ENCODE assay signal across 8 cellular contexts in genomic region chr19:3699071-3699740, GRCh38. TPM values are rescaled to one million over a fixed set of nuclear protein-coding genes. Genes with fewer than 3 reads are reported as not detected.
DNase-seq lines count a peak whose midpoint lies in the region; ATAC-seq and TF ChIP-seq lines count a peak whose summit lies in the region.

No MANE protein-coding gene starts in this region.

- H3K27me3 ChIP-seq in GM23248 (replicated peaks; ENCODE audit: insufficient read depth) (no peaks in the 10 kb centered on the region), thoracic aorta (replicated peaks; ENCODE audit: insufficient read depth) (no peaks in the 10 kb centered on the region)

- H3K79me2 ChIP-seq in GM23248 (ENCODE audit: insufficient read depth), result peaks cover 56% of the 10 kb centered on the region

- H3K4me1 Mint-ChIP-seq in T-cell (peaks cover 16 to 32% (median 27%) of the 10 kb centered on the region in 3 donors), mesothelial cell of epicardium (peaks cover 15% of the 10 kb centered on the region)
- H3K4me1 Mint-ChIP-seq in effector memory CD8-positive, alpha-beta T cell (ENCODE audit: low read depth in 2 of 2), result peaks cover 19 to 30% of the 10 kb centered on the region in 2 donors

- ATAC-seq in T-cell (replicated peaks in 1 of 4) (no peak), thoracic aorta (ENCODE audit: insufficient number of reproducible peaks, low FRiP score, low read depth) (peak; percentile 14), HG03469 (IDR thresholded peaks at IDR 0.05; ENCODE audit: unreplicated experiment) (no peak)
- ATAC-seq in effector memory CD8-positive, alpha-beta T cell (replicated peaks), result no peak

- H3K4me1 ChIP-seq in GM23248 (ENCODE audit: insufficient read depth) (0 out of 2 replicates have a peak, but pooled peaks cover 3% of the 10 kb centered on the region), thoracic aorta (ENCODE audit: control insufficient read depth in 1 of 2, low read depth in 2 of 2) (peaks cover 10 to 31% of the 10 kb centered on the region in 2 donors)

- peak overlapping the region; percentile 52 for H3K27ac ChIP-seq in GM23248
- peak overlapping the region; percentile 90 to 93 for H3K27ac ChIP-seq in thoracic aorta

- peak overlapping the region; percentile 55 to 71 for H3K27ac Mint-ChIP-seq in T-cell
- peak overlapping the region in 1 of 2 donors; percentile 90 for H3K27ac Mint-ChIP-seq in effector memory CD8-positive, alpha-beta T cell
- peak overlapping the region; percentile 82 for H3K27ac Mint-ChIP-seq in mesothelial cell of epicardium

- POLR2A ChIA-PET in T-cell (lab: Charles Lee), result interaction anchor here in 1 of 2 donors (0.5 kb wide), 1 partner anchor 9 kb away, joined by 3 read pairs; no protein-coding TSS in a partner anchor

- H3K27me3 Mint-ChIP-seq in T-cell (peaks cover 0 to under 1% of the 10 kb centered on the region in 2 donors), mesothelial cell of epicardium (ENCODE audit: low read depth) (no peaks in the 10 kb centered on the region)
- H3K27me3 Mint-ChIP-seq in effector memory CD8-positive, alpha-beta T cell, result no peaks in the 10 kb centered on the region

- H3K9me3 ChIP-seq in GM23248 (ENCODE audit: low read depth) (no peaks in the 10 kb centered on the region), thoracic aorta (no peaks in the 10 kb centered on the region)

- DNase-seq in AG09319 (ENCODE audit: extremely low read depth, low read depth) (peak; percentile 54), GM23248 (peak; percentile 82), T-cell (peak in 4 of 34 experiments; percentile 24 to 28 (median 26)), mesothelial cell of epicardium (ENCODE audit: low spot score in 2 of 2, unreplicated experiment in 2 of 2) (no peak), thoracic aorta (ENCODE audit: low spot score) (no peak), NCI-H1694 treated with DMSO at 0.1 percent for 48 hours (lab: John Stamatoyannopoulos, UW) (no peak)
- DNase-seq in effector memory CD8-positive, alpha-beta T cell, result no peak

- H2AFZ ChIP-seq in GM23248, result peak overlapping the region; percentile 57

- H3K4me3 ChIP-seq in GM23248 (peak overlapping the region; percentile 83), thoracic aorta (peak overlapping the region; percentile 99)

- CTCF ChIA-PET in T-cell (lab: Charles Lee), result interaction anchor here in 1 of 2 donors (1.1 to 1.5 kb wide), 2 partner anchors 9 to 25 kb away, joined by 3 read pairs; no protein-coding TSS in a partner anchor

- H3K4me3 Mint-ChIP-seq in T-cell, result peak overlapping the region; percentile 86 to 95 (median 87)
- peak overlapping the region; percentile 91 to 95 for H3K4me3 Mint-ChIP-seq in effector memory CD8-positive, alpha-beta T cell
- H3K4me3 Mint-ChIP-seq in mesothelial cell of epicardium, result peak overlapping the region; percentile 83

- H4K20me1 ChIP-seq in GM23248 (ENCODE audit: insufficient read depth), result no peaks in the 10 kb centered on the region

- no peaks in the 10 kb centered on the region for H3K9me3 Mint-ChIP-seq in T-cell
- H3K9me3 Mint-ChIP-seq in effector memory CD8-positive, alpha-beta T cell, result no peaks in the 10 kb centered on the region
- H3K9me3 Mint-ChIP-seq in mesothelial cell of epicardium, result no peaks in the 10 kb centered on the region

- H3K36me3 Mint-ChIP-seq in T-cell (no peaks in the 10 kb centered on the region), mesothelial cell of epicardium (no peaks in the 10 kb centered on the region)
- peaks cover 5% of the 10 kb centered on the region for H3K36me3 Mint-ChIP-seq in effector memory CD8-positive, alpha-beta T cell (ENCODE audit: insufficient read depth)

- in situ Hi-C loops in GM23248 (cut with MboI), result no loop called here

- H3F3A ChIP-seq in GM23248 (ENCODE audit: insufficient read depth), result no peaks in the 10 kb centered on the region

- no peaks in the 10 kb centered on the region for H3K9me2 ChIP-seq in GM23248 (ENCODE audit: insufficient read depth)

- H3K4me2 ChIP-seq in GM23248 (ENCODE audit: unreplicated experiment), result peak overlapping the region; percentile 99

- TF ChIP-seq CTCF in AG09319 (IDR thresholded peaks at IDR 0.05; ENCODE audit: low read depth, low read length), result no peak
- TF ChIP-seq CTCF in mesothelial cell of epicardium (IDR thresholded peaks at IDR 0.05; ENCODE audit: unreplicated experiment), result no peak
- no peak for TF ChIP-seq CTCF in thoracic aorta (IDR thresholded peaks at IDR 0.05)

- no peaks in the 10 kb centered on the region for H3K36me3 ChIP-seq in GM23248 (ENCODE audit: low read depth)
- no peaks in the 10 kb centered on the region for H3K36me3 ChIP-seq in thoracic aorta

- 1 to 2% methylated on average over 17 to 31 of the region's 31 CpGs for WGBS in GM23248 (ENCODE audit: low coverage in 1 of 2, low lambda C conversion rate in 2 of 2, missing lambda C conversion rate in 2 of 2), 2 experiments

- peak overlapping the region; percentile 88 for H3K9ac ChIP-seq in GM23248

RNA-seq across cellular contexts. Expression of gene PIP5K1C, which starts 1.1 kb away (rescaled TPM):
- total RNA-seq in GM23248 (2014; rRNA removed; shearing (Covaris generic)), result 34.0 and 43.1 TPM in 2 replicates
- 31.2 and 33.5 TPM in 2 replicates for polyA plus RNA-seq in GM23248 (2016; fragmentation: Nextera tagmentation; extraction: Ambion mirVana)
- total RNA-seq in T-cell, result 10 to 100 TPM; 25.6 to 35.0 (median 32.1) TPM
- 43.9 to 47.1 TPM (median 45.7 TPM) in 3 replicates for total RNA-seq in mesothelial cell of epicardium
- total RNA-seq in thoracic aorta, result 10 to 100 TPM; 82.6 to 84.5 TPM

RNA-seq across cellular contexts. Expression of gene TJP3, which starts 9.0 kb away (rescaled TPM):
- total RNA-seq in GM23248 (2014; rRNA removed; shearing (Covaris generic)), result not detected in 2 replicates
- not detected in 2 replicates for polyA plus RNA-seq in GM23248 (2016; fragmentation: Nextera tagmentation; extraction: Ambion mirVana)
- total RNA-seq in T-cell, result 10 to 100 TPM; 12.6 to 28.9 (median 19.4) TPM
- total RNA-seq in mesothelial cell of epicardium, result 20.0 to 21.7 TPM (median 20.1 TPM) in 3 replicates
- 1 to 10 TPM in 1 of 2 donors, under 1 TPM in 1; 0.41 to 2.1 TPM for total RNA-seq in thoracic aorta

Comparison
In these comparisons a context has a peak if more than half of its experiments do, and no peak if none do; other contexts are left out.
1. DNase-seq: peak in AG09319 (single experiment) and GM23248 (single experiment); none in effector memory CD8-positive, alpha-beta T cell (0 of 3), mesothelial cell of epicardium (0 of 2), thoracic aorta (single experiment) and NCI-H1694 treated with DMSO at 0.1 percent for 48 hours (single experiment).
2. Peak in every context shown above with its lines, with median percentiles within 50 percentile points of each other: H3K4me3 Mint-ChIP-seq.